Comparison of ENCODE assay signal across 8 cellular contexts in the genomic region with DNA sequence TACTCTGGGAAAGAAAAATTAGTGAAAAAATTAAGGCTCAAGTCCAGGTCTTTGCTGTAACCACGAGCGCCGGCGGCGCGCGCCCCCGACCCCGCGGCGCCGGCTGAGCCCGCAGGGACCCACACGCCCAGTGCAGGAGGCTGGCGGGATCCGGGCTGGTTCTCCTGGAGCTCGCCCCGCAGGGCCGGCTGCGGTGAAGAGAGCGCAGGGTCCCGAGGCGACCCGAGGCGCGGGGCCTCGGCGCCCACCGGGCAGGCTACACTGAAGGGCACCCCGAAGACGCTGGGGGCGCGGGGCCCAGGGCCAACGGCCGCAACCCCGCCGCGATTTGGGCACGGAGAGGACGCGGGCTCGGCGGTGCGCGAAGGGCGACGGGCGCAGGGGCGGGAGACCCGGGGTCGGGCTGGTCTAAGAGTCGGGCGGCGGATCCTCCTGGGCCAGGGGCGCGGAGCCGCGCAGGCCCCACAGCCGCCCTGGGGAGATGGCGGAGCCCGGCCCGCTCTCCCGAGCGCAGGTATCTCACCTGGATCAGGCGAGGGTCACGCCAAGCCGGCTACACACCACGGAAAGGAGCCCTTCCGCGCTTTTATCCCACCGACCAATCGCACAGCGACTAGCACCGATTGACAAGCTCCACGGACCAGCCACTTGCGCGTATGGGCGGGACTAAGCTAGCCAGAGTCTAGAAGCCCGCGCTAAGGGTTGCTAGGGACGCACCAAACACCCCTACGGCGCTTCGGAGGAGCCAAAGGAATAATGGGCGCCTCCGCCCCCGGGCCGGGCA. TPM values are rescaled to one million over a fixed set of nuclear protein-coding genes. Genes with fewer than 3 reads are reported as not detected.
DNase-seq lines count a peak whose midpoint lies in the region; ATAC-seq, FAIRE-seq and TF ChIP-seq lines count a peak whose summit lies in the region.

A gene (minus strand): TSS at position 582 of the 784 bp plus-strand sequence. CDS start 6,440 bp downstream, outside the sequence.

- no peaks in the 10 kb centered on the region for H3K27me3 ChIP-seq in right atrium auricular region
- H3K27me3 ChIP-seq in psoas muscle (ENCODE audit: insufficient read depth in 3 of 3, low read length in 2 of 3) = peaks cover 0 to 4% (median 0%) of the 10 kb centered on the region in 3 donors

- H3K4me3 ChIP-seq in right atrium auricular region = peak within 1 kb of the TSS; percentile 100
- peak within 1 kb of the TSS; percentile 96 for H3K4me3 ChIP-seq in psoas muscle

- intact Hi-C loops in psoas muscle (cut with DNase I) = loop anchor here in 1 of 2 donors (5.0 kb wide), 1 partner anchor 42 kb away; no protein-coding TSS in a partner anchor

- peaks cover 41% of the 10 kb centered on the region for H3K4me1 Mint-ChIP-seq in T-helper 17 cell

- H3K4me1 ChIP-seq in right atrium auricular region (peaks cover 0 to 22% of the 10 kb centered on the region in 2 donors), psoas muscle (peaks cover 14% of the 10 kb centered on the region)

- peak; percentile 72 to 88 for DNase-seq in NCI-H187 (lab: John Stamatoyannopoulos, UW)
- peak; percentile 83 to 87 (median 84) for DNase-seq in T-helper 17 cell
- peak; percentile 36 to 97 (median 88) for DNase-seq in amygdala (lab: John Stamatoyannopoulos, UW)
- peak; percentile 95 for DNase-seq in right atrium auricular region (ENCODE audit: low spot score)
- DNase-seq in psoas muscle = peak; percentile 93 to 96
- peak; percentile 94 for DNase-seq in urothelium cell line (ENCODE audit: low spot score)

- WGBS in psoas muscle, 3 donors = 0 to 1% (median 1%) methylated on average over 65 to 88 of the region's 88 CpGs

- H3K36me3 ChIP-seq in right atrium auricular region (no peaks in the 10 kb centered on the region), psoas muscle (ENCODE audit: insufficient read depth in 1 of 2, low read depth in 1 of 2) (peaks cover 0 to 5% of the 10 kb centered on the region in 2 donors)

- peaks cover 6% of the 10 kb centered on the region for H3K36me3 Mint-ChIP-seq in T-helper 17 cell (ENCODE audit: low read depth)

- FAIRE-seq in urothelium cell line (lab: Jason Lieb, UNC) = peak; percentile 20

- H3K9me3 ChIP-seq in T-helper 17 cell (ENCODE audit: control insufficient read depth, low read length, poor library complexity, severe bottlenecking) = no peaks in the 10 kb centered on the region
- no peaks in the 10 kb centered on the region for H3K9me3 ChIP-seq in right atrium auricular region
- no peaks in the 10 kb centered on the region for H3K9me3 ChIP-seq in psoas muscle

- no peaks in the 10 kb centered on the region for H3K27me3 Mint-ChIP-seq in T-helper 17 cell

- ATAC-seq in GM18499 (IDR thresholded peaks at IDR 0.05; ENCODE audit: insufficient read depth, unreplicated experiment) (peak; percentile 50), HG02938 (IDR thresholded peaks at IDR 0.05; ENCODE audit: unreplicated experiment) (peak; percentile 69), T-helper 17 cell (peak; percentile 82), psoas muscle (peak; percentile 92 to 95 (median 93))

- peak within 1 kb of the TSS; percentile 82 to 84 for H3K27ac ChIP-seq in right atrium auricular region
- H3K27ac ChIP-seq in psoas muscle = peak within 1 kb of the TSS; percentile 89

- TF ChIP-seq CTCF in right atrium auricular region (IDR thresholded peaks at IDR 0.05) (no peak), psoas muscle (IDR thresholded peaks at IDR 0.05) (no peak)

- H3K4me3 Mint-ChIP-seq in T-helper 17 cell = peak within 1 kb of the TSS; percentile 100

- peak within 1 kb of the TSS; percentile 99 for H3K27ac Mint-ChIP-seq in T-helper 17 cell

RNA-seq across cellular contexts. Expression of the gene that starts here (rescaled TPM):
- total RNA-seq in T-helper 17 cell (100 to 1,000 TPM; 108 to 163 TPM), right atrium auricular region (1 to 10 TPM in 1 of 2 donors, under 1 TPM in 1; 0.98 to 1.1 TPM), psoas muscle (1 to 10 TPM in 2 of 4 donors, under 1 TPM in 2; 0.71 to 1.9 (median 1.2) TPM)
- 1 to 10 TPM in 1 of 3 donors, under 1 TPM in 2; 0.41 to 1.3 (median 0.44) TPM for polyA plus RNA-seq in psoas muscle

Comparison
In these comparisons a context has a peak if more than half of its experiments do, and no peak if none do; other contexts are left out.
1. Peak in every context shown above with its lines: DNase-seq, ATAC-seq, H3K4me3 ChIP-seq and H3K27ac ChIP-seq.
2. RNA of the gene that starts here (total RNA-seq): 108 to 163 TPM in T-helper 17 cell; 0.71 to 1.9 TPM in psoas muscle and 0.98 to 1.1 TPM in right atrium auricular region; every median in the first group is over 10 times any median in the second.